9 cellular contexts compared by ENCODE assay signal in genomic region chr13:46687810-46688209, GRCh38.
DNase-seq lines count a peak whose midpoint lies in the region; ATAC-seq, FAIRE-seq and TF ChIP-seq lines count a peak whose summit lies in the region.
"Had no signal": no experiment of that assay in that cellular context is flagged by ENCODE, and none has a peak within 500 bp of the region (broad histone marks: within the 10 kb centered on the region; RNA-seq: fewer than 3 reads in every experiment).

No MANE protein-coding gene starts in this region.

- H3K27ac ChIP-seq in astrocyte (ENCODE audit: low read depth, low read length) (no peak overlapping the region), ascending aorta (no peak overlapping the region)

- intact Hi-C loops in ascending aorta (cut with DNase I) = no loop called here

- H3K4me1 Mint-ChIP-seq in astrocyte (ENCODE audit: low read depth, unreplicated experiment) (peaks cover 36% of the 10 kb centered on the region), memory B cell (peaks cover 2% of the 10 kb centered on the region)

- H3K4me1 ChIP-seq in astrocyte (ENCODE audit: insufficient read depth, low read length) (no peaks in the 10 kb centered on the region), ascending aorta (peaks cover 0 to 13% of the 10 kb centered on the region in 2 donors)

- peaks cover 19% of the 10 kb centered on the region for H3K36me3 Mint-ChIP-seq in astrocyte (ENCODE audit: low read depth, unreplicated experiment)
- peaks cover 17% of the 10 kb centered on the region for H3K36me3 Mint-ChIP-seq in memory B cell

- H3K4me3 ChIP-seq in astrocyte (ENCODE audit: insufficient read depth, low read depth, low read length) = no peak overlapping the region
- H3K4me3 ChIP-seq in ascending aorta = no peak overlapping the region

- peak in 2 of 3 experiments; percentile 5 to 28 for DNase-seq in NCI-H1417 (lab: John Stamatoyannopoulos, UW)
- DNase-seq in NCI-H1417 treated with DMSO at 0.1 percent for 48 hours (lab: John Stamatoyannopoulos, UW) = no peak
- peak; percentile 44 for DNase-seq in HT-29 (ENCODE audit: low spot score)
- DNase-seq in astrocyte (ENCODE audit: low read depth) = peak; percentile 34
- DNase-seq in memory B cell (ENCODE audit: low spot score in 2 of 2) = no peak
- DNase-seq in ascending aorta (ENCODE audit: low spot score in 2 of 2) = no peak
- DNase-seq in activated effector memory CD4-positive, alpha-beta T cell treated with anti-CD3 and anti-CD28 coated beads, Interleukin-2, amount 50 U/mL, for 16 hours = no peak

- no peak overlapping the region for H2AFZ ChIP-seq in astrocyte (ENCODE audit: low read depth, low read length)

- peaks cover 10% of the 10 kb centered on the region for H4K20me1 ChIP-seq in astrocyte (ENCODE audit: insufficient read depth, low read length)

- H3K9me3 Mint-ChIP-seq in astrocyte (ENCODE audit: unreplicated experiment) (no peaks in the 10 kb centered on the region), memory B cell (no peaks in the 10 kb centered on the region)

- H3K79me2 ChIP-seq in astrocyte (ENCODE audit: insufficient read depth, low read length) = no peaks in the 10 kb centered on the region

- H3K4me3 Mint-ChIP-seq in astrocyte (ENCODE audit: unreplicated experiment) = no peak overlapping the region
- no peak overlapping the region for H3K4me3 Mint-ChIP-seq in memory B cell

- H3K27ac Mint-ChIP-seq in astrocyte (ENCODE audit: unreplicated experiment) (no peak overlapping the region), memory B cell (peak overlapping the region; percentile 20)

- TF ChIP-seq CTCF in astrocyte (IDR thresholded peaks at IDR 0.05; ENCODE audit: insufficient read depth, low read depth, low read length) (no peak), ascending aorta (IDR thresholded peaks at IDR 0.05) (no peak)

- no peak overlapping the region for H3K9ac ChIP-seq in astrocyte (ENCODE audit: low read length)

- H3K27me3 Mint-ChIP-seq in astrocyte (ENCODE audit: low read depth, unreplicated experiment) = no peaks in the 10 kb centered on the region
- H3K27me3 Mint-ChIP-seq in memory B cell = no peaks in the 10 kb centered on the region

- peak; percentile 82 for ATAC-seq in memory B cell (ENCODE audit: low read depth)
- no peak for ATAC-seq in HG03108 (IDR thresholded peaks at IDR 0.05; ENCODE audit: unreplicated experiment)

- peaks cover 4% of the 10 kb centered on the region for H3K36me3 ChIP-seq in astrocyte (ENCODE audit: insufficient read depth, low read length)
- peaks cover under 1 to 4% of the 10 kb centered on the region in 2 donors for H3K36me3 ChIP-seq in ascending aorta

- no peak overlapping the region for H3K4me2 ChIP-seq in astrocyte (ENCODE audit: low read length)

- no peak for FAIRE-seq in astrocyte (lab: Jason Lieb, UNC)
- FAIRE-seq: A204.1 had no signal

- H3K27me3 ChIP-seq in astrocyte (ENCODE audit: insufficient read depth, low read length) (no peaks in the 10 kb centered on the region), ascending aorta (no peaks in the 10 kb centered on the region)

- H3K9me3 ChIP-seq in astrocyte (ENCODE audit: insufficient read depth, low read depth, low read length) = no peaks in the 10 kb centered on the region
- H3K9me3 ChIP-seq in ascending aorta = no peaks in the 10 kb centered on the region

Comparison
In these comparisons a context has a peak if more than half of its experiments do, and no peak if none do; other contexts are left out.
1. DNase-seq: peak in NCI-H1417 (2 of 3), HT-29 (single experiment) and astrocyte (single experiment); none in NCI-H1417 treated with DMSO at 0.1 percent for 48 hours (single experiment), memory B cell (0 of 2), ascending aorta (0 of 2) and activated effector memory CD4-positive, alpha-beta T cell treated with anti-CD3 and anti-CD28 coated beads, Interleukin-2, amount 50 U/mL, for 16 hours (single experiment).